In genomic region chr7:80760292-80760691, GRCh38 we compare ENCODE assay signal across 19 cellular contexts.
DNase-seq lines count a peak whose midpoint lies in the region; ATAC-seq, FAIRE-seq and TF ChIP-seq lines count a peak whose summit lies in the region.
"Had no signal": no experiment of that assay in that cellular context is flagged by ENCODE, and none has a peak within 500 bp of the region (broad histone marks: within the 10 kb centered on the region; RNA-seq: fewer than 3 reads in every experiment).

No MANE protein-coding gene starts in this region.

- H3K27me3 Mint-ChIP-seq in astrocyte (ENCODE audit: low read depth, unreplicated experiment) (no peaks in the 10 kb centered on the region), neural progenitor cell (ENCODE audit: insufficient read depth, low read depth) (peaks cover 6% of the 10 kb centered on the region)
- H3K27me3 Mint-ChIP-seq in activated T-cell treated with anti-CD3 and anti-CD28 coated beads, Interleukin-2, amount 50 U/mL, for 4 hours (ENCODE audit: low read depth) = no peaks in the 10 kb centered on the region
- H3K27me3 Mint-ChIP-seq in activated CD4-positive, alpha-beta memory T cell treated with anti-CD3 and anti-CD28 coated beads, Interleukin-2, amount 10 ng/mL, durations not matched to agents 7 days and 5 days = no peaks in the 10 kb centered on the region
- H3K27me3 Mint-ChIP-seq: dendritic cell treated with granulocyte-macrophage colony-stimulating factor and Interleukin-4, amounts not matched to agents 40 ng/mL and 50 ng/mL, for 4 days had no signal

- no peak overlapping the region for H3K4me3 Mint-ChIP-seq in astrocyte (ENCODE audit: unreplicated experiment)
- H3K4me3 Mint-ChIP-seq in neural progenitor cell = no peak overlapping the region
- H3K4me3 Mint-ChIP-seq in activated T-cell treated with anti-CD3 and anti-CD28 coated beads, Interleukin-2, amount 50 U/mL, for 4 hours = no peak overlapping the region
- H3K4me3 Mint-ChIP-seq in activated CD4-positive, alpha-beta memory T cell treated with anti-CD3 and anti-CD28 coated beads, Interleukin-2, amount 10 ng/mL, durations not matched to agents 7 days and 5 days = no peak overlapping the region
- H3K4me3 Mint-ChIP-seq: dendritic cell treated with granulocyte-macrophage colony-stimulating factor and Interleukin-4, amounts not matched to agents 40 ng/mL and 50 ng/mL, for 4 days had no signal

- no peak for TF ChIP-seq POLR2A in ovary (IDR thresholded peaks at IDR 0.05)

- TF ChIP-seq EP300 in ovary (IDR thresholded peaks at IDR 0.05) = no peak

- H3K9ac ChIP-seq in astrocyte (ENCODE audit: low read length) (no peak overlapping the region), neural progenitor cell (no peak overlapping the region)
- H3K9ac ChIP-seq: BLaER1 treated with 17β-estradiol and CSF1 and Interleukin-3, amounts not matched to agents 10 nM and 100 nM had no signal

- H3K36me3 Mint-ChIP-seq in astrocyte (ENCODE audit: low read depth, unreplicated experiment) (peaks cover 5% of the 10 kb centered on the region), neural progenitor cell (peaks cover 7% of the 10 kb centered on the region)
- no peaks in the 10 kb centered on the region for H3K36me3 Mint-ChIP-seq in activated T-cell treated with anti-CD3 and anti-CD28 coated beads, Interleukin-2, amount 50 U/mL, for 4 hours (ENCODE audit: insufficient read depth)
- no peaks in the 10 kb centered on the region for H3K36me3 Mint-ChIP-seq in activated CD4-positive, alpha-beta memory T cell treated with anti-CD3 and anti-CD28 coated beads, Interleukin-2, amount 10 ng/mL, durations not matched to agents 7 days and 5 days (ENCODE audit: low read depth)

- H3K27ac Mint-ChIP-seq in astrocyte (ENCODE audit: unreplicated experiment) (no peak overlapping the region), neural progenitor cell (no peak overlapping the region)
- no peak overlapping the region for H3K27ac Mint-ChIP-seq in activated CD4-positive, alpha-beta memory T cell treated with anti-CD3 and anti-CD28 coated beads, Interleukin-2, amount 10 ng/mL, durations not matched to agents 7 days and 5 days
- H3K27ac Mint-ChIP-seq: dendritic cell treated with granulocyte-macrophage colony-stimulating factor and Interleukin-4, amounts not matched to agents 40 ng/mL and 50 ng/mL, for 4 days had no signal

- H3K79me2 ChIP-seq in astrocyte (ENCODE audit: insufficient read depth, low read length) = no peaks in the 10 kb centered on the region
- no peaks in the 10 kb centered on the region for H3K79me2 ChIP-seq in neural progenitor cell (ENCODE audit: low read depth)

- H4K20me1 ChIP-seq in astrocyte (ENCODE audit: insufficient read depth, low read length) (no peaks in the 10 kb centered on the region), neural progenitor cell (ENCODE audit: low read depth) (peaks cover 9% of the 10 kb centered on the region)
- H4K20me1 ChIP-seq: BLaER1 treated with 17β-estradiol and CSF1 and Interleukin-3, amounts not matched to agents 10 nM and 100 nM had no signal

- H3K36me3 ChIP-seq in astrocyte (ENCODE audit: insufficient read depth, low read length) = peaks cover 19% of the 10 kb centered on the region
- H3K36me3 ChIP-seq in neural progenitor cell = no peaks in the 10 kb centered on the region
- H3K36me3 ChIP-seq in ovary = no peaks in the 10 kb centered on the region
- H3K36me3 ChIP-seq: BLaER1 treated with 17β-estradiol and CSF1 and Interleukin-3, amounts not matched to agents 10 nM and 100 nM had no signal

- ATAC-seq in activated T-cell treated with anti-CD3 and anti-CD28 coated beads, Interleukin-2, amount 50 U/mL, for 4 hours = no peak
- ATAC-seq: esophagus mucosa had no signal

- H3K4me1 ChIP-seq in astrocyte (ENCODE audit: insufficient read depth, low read length) = no peaks in the 10 kb centered on the region
- H3K4me1 ChIP-seq in neural progenitor cell = peaks cover 29% of the 10 kb centered on the region
- H3K4me1 ChIP-seq in ovary (ENCODE audit: insufficient read depth) = peaks cover 2% of the 10 kb centered on the region
- H3K4me1 ChIP-seq: BLaER1 treated with 17β-estradiol and CSF1 and Interleukin-3, amounts not matched to agents 10 nM and 100 nM had no signal

- H3K9me3 ChIP-seq in astrocyte (ENCODE audit: insufficient read depth, low read depth, low read length) (no peaks in the 10 kb centered on the region), neural progenitor cell (ENCODE audit: low read depth) (no peaks in the 10 kb centered on the region), ovary (no peaks in the 10 kb centered on the region)
- H3K9me3 ChIP-seq: BLaER1 treated with 17β-estradiol and CSF1 and Interleukin-3, amounts not matched to agents 10 nM and 100 nM; thoracic aorta had no signal

- DNase-seq in H4 (ENCODE audit: low spot score) (peak; percentile 29), NCI-H1417 (lab: John Stamatoyannopoulos, UW) (peak; percentile 28 to 78 (median 77)), astrocyte (ENCODE audit: low read depth) (no peak), neural progenitor cell (ENCODE audit: low spot score) (peak; percentile 66), ovary (no peak)
- DNase-seq in activated T-cell treated with anti-CD3 and anti-CD28 coated beads, Interleukin-2, amount 50 U/mL, for 4 hours = no peak
- DNase-seq in activated CD4-positive, alpha-beta memory T cell treated with anti-CD3 and anti-CD28 coated beads, Interleukin-2, amount 10 ng/mL, durations not matched to agents 7 days and 5 days = no peak
- DNase-seq: activated CD4-positive, CD25-positive, alpha-beta regulatory T cell treated with anti-CD3 and anti-CD28 coated beads, Interleukin-2, amount 50 U/mL, for 72 hours; islet precursor cell; midbrain; NCI-H1048; NCI-H524 treated with DMSO at 0.1 percent for 48 hours; nucleus accumbens; RPMI8226; T-helper 2 cell had no signal

- peaks cover 17% of the 10 kb centered on the region for H3F3A ChIP-seq in neural progenitor cell (ENCODE audit: low read depth)

- H3K4me2 ChIP-seq in astrocyte (ENCODE audit: low read length) (no peak overlapping the region), neural progenitor cell (peak overlapping the region; percentile 2)
- H3K4me2 ChIP-seq: BLaER1 treated with 17β-estradiol and CSF1 and Interleukin-3, amounts not matched to agents 10 nM and 100 nM had no signal

- CTCF ChIA-PET in activated CD4-positive, alpha-beta memory T cell treated with anti-CD3 and anti-CD28 coated beads, Interleukin-2, amount 10 ng/mL, durations not matched to agents 7 days and 5 days (lab: Charles Lee) = no interaction called here

- intact Hi-C loops in ovary (cut with DNase I) = no loop called here

- H3K27me3 ChIP-seq in astrocyte (ENCODE audit: insufficient read depth, low read length) (no peaks in the 10 kb centered on the region), neural progenitor cell (peaks cover 6% of the 10 kb centered on the region), ovary (no peaks in the 10 kb centered on the region)
- H3K27me3 ChIP-seq: BLaER1 treated with 17β-estradiol and CSF1 and Interleukin-3, amounts not matched to agents 10 nM and 100 nM had no signal

- peaks cover 11% of the 10 kb centered on the region for H3K4me1 Mint-ChIP-seq in astrocyte (ENCODE audit: low read depth, unreplicated experiment)
- peaks cover 30% of the 10 kb centered on the region for H3K4me1 Mint-ChIP-seq in neural progenitor cell
- no peaks in the 10 kb centered on the region for H3K4me1 Mint-ChIP-seq in activated T-cell treated with anti-CD3 and anti-CD28 coated beads, Interleukin-2, amount 50 U/mL, for 4 hours (ENCODE audit: low read depth)
- H3K4me1 Mint-ChIP-seq in activated CD4-positive, alpha-beta memory T cell treated with anti-CD3 and anti-CD28 coated beads, Interleukin-2, amount 10 ng/mL, durations not matched to agents 7 days and 5 days = no peaks in the 10 kb centered on the region

- FAIRE-seq in astrocyte (lab: Jason Lieb, UNC) = peak; percentile 32

- POLR2A ChIA-PET in activated CD4-positive, alpha-beta memory T cell treated with anti-CD3 and anti-CD28 coated beads, Interleukin-2, amount 10 ng/mL, durations not matched to agents 7 days and 5 days (lab: Charles Lee) = no interaction called here

- H3K27ac ChIP-seq in astrocyte (ENCODE audit: low read depth, low read length) (no peak overlapping the region), neural progenitor cell (no peak overlapping the region), ovary (no peak overlapping the region)
- H3K27ac ChIP-seq: BLaER1 treated with 17β-estradiol and CSF1 and Interleukin-3, amounts not matched to agents 10 nM and 100 nM; thoracic aorta had no signal

- H3K9me3 Mint-ChIP-seq in astrocyte (ENCODE audit: unreplicated experiment) (no peaks in the 10 kb centered on the region), neural progenitor cell (no peaks in the 10 kb centered on the region)
- peaks cover 16% of the 10 kb centered on the region for H3K9me3 Mint-ChIP-seq in activated T-cell treated with anti-CD3 and anti-CD28 coated beads, Interleukin-2, amount 50 U/mL, for 4 hours
- peaks cover 8% of the 10 kb centered on the region for H3K9me3 Mint-ChIP-seq in activated CD4-positive, alpha-beta memory T cell treated with anti-CD3 and anti-CD28 coated beads, Interleukin-2, amount 10 ng/mL, durations not matched to agents 7 days and 5 days
- H3K9me3 Mint-ChIP-seq: dendritic cell treated with granulocyte-macrophage colony-stimulating factor and Interleukin-4, amounts not matched to agents 40 ng/mL and 50 ng/mL, for 4 days had no signal

- H3K4me3 ChIP-seq in astrocyte (ENCODE audit: insufficient read depth, low read depth, low read length) = no peak overlapping the region
- H3K4me3 ChIP-seq in neural progenitor cell = no peak overlapping the region
- H3K4me3 ChIP-seq in ovary = no peak overlapping the region
- H3K4me3 ChIP-seq: BLaER1 treated with 17β-estradiol and CSF1 and Interleukin-3, amounts not matched to agents 10 nM and 100 nM; thoracic aorta had no signal

- 74 to 87% (median 85%) methylated on average over 4 of the region's 4 CpGs for WGBS in ovary, 3 donors

- H2AFZ ChIP-seq in astrocyte (ENCODE audit: low read depth, low read length) = no peak overlapping the region
- no peak overlapping the region for H2AFZ ChIP-seq in neural progenitor cell (replicated peaks)

- TF ChIP-seq CTCF in astrocyte (IDR thresholded peaks at IDR 0.05; ENCODE audit: insufficient read depth, low read depth, low read length) (no peak), neural progenitor cell (IDR thresholded peaks at IDR 0.05) (no peak), ovary (IDR thresholded peaks at IDR 0.05) (no peak)

Comparison
In these comparisons a context has a peak if more than half of its experiments do, and no peak if none do; other contexts are left out.
1. DNase-seq: peak in H4 (single experiment), NCI-H1417 (3 of 3) and neural progenitor cell (single experiment); none in astrocyte (single experiment), ovary (0 of 5), activated T-cell treated with anti-CD3 and anti-CD28 coated beads, Interleukin-2, amount 50 U/mL, for 4 hours (single experiment) and activated CD4-positive, alpha-beta memory T cell treated with anti-CD3 and anti-CD28 coated beads, Interleukin-2, amount 10 ng/mL, durations not matched to agents 7 days and 5 days (single experiment).